In genomic region chr11:62142921-62143320, GRCh38 we compare ENCODE assay signal across 21 cellular contexts. TPM values are rescaled to one million over a fixed set of nuclear protein-coding genes. Genes with fewer than 3 reads are reported as not detected.
DNase-seq lines count a peak whose midpoint lies in the region; ATAC-seq, FAIRE-seq and TF ChIP-seq lines count a peak whose summit lies in the region.
"Had no signal": no experiment of that assay in that cellular context is flagged by ENCODE, and none has a peak within 500 bp of the region (broad histone marks: within the 10 kb centered on the region; RNA-seq: fewer than 3 reads in every experiment).

No MANE protein-coding gene starts in this region.

- peaks cover 50% of the 10 kb centered on the region for H3K79me1 ChIP-seq in mesenchymal stem cell (replicated peaks; ENCODE audit: low read length, poor library complexity, severe bottlenecking)

- H3K4me2 ChIP-seq in mesenchymal stem cell (ENCODE audit: low read length, poor library complexity, severe bottlenecking) = no peak overlapping the region
- H3K4me2 ChIP-seq in HepG2 (ENCODE audit: low read depth, low read length) = no peak overlapping the region
- H3K4me2 ChIP-seq: BLaER1 treated with 17β-estradiol and CSF1 and Interleukin-3, amounts not matched to agents 10 nM and 100 nM had no signal

- peak; percentile 25 for DNase-seq in activated CD8-positive, alpha-beta memory T cell treated with anti-CD3 and anti-CD28 coated beads, Interleukin-2, amount 50 U/mL, for 48 hours
- no peak for DNase-seq in activated CD8-positive, alpha-beta memory T cell treated with anti-CD3 and anti-CD28 coated beads, Interleukin-2, amount 10 ng/mL, durations not matched to agents 7 days and 5 days
- DNase-seq in ecto neural progenitor cell (ENCODE audit: low spot score) (peak; percentile 39), mesenchymal stem cell (no peak), type B pancreatic cell (ENCODE audit: extremely low spot score, unreplicated experiment) (peak; percentile 67), SIG-M5 treated with dmso at 0.1 percent for 504 hours (lab: John Stamatoyannopoulos, UW; ENCODE audit: unreplicated experiment) (no peak), HepG2 (ENCODE audit: low spot score) (no peak)
- DNase-seq: activated CD4-positive, CD25-positive, alpha-beta regulatory T cell treated with anti-CD3 and anti-CD28 coated beads, Interleukin-2, amount 50 U/mL, for 72 hours; activated effector memory CD4-positive, alpha-beta T cell treated with Interleukin-2 at 50 U/mL for 16 hours; DMS 273 treated with DMSO at 0.1 percent for 48 hours; foreskin melanocyte; naive B cell; NCI-H748 treated with DMSO at 0.1 percent for 48 hours had no signal

- no peak overlapping the region for H4K8ac ChIP-seq in mesenchymal stem cell (ENCODE audit: low read length)

- no peak overlapping the region for H2BK5ac ChIP-seq in mesenchymal stem cell (ENCODE audit: low read depth, low read length, poor library complexity, severe bottlenecking)

- H3K4me1 Mint-ChIP-seq in activated CD8-positive, alpha-beta memory T cell treated with anti-CD3 and anti-CD28 coated beads, Interleukin-2, amount 10 ng/mL, durations not matched to agents 7 days and 5 days = no peaks in the 10 kb centered on the region
- H3K4me1 Mint-ChIP-seq in type B pancreatic cell (ENCODE audit: unreplicated experiment) = no peaks in the 10 kb centered on the region
- H3K4me1 Mint-ChIP-seq: naive B cell had no signal

- intact Hi-C loops in HepG2 (cut with micrococcal nuclease; ENCODE audit: unreplicated experiment) = no loop called here

- BruUV-seq in HepG2 (replicated peaks; lab: Mats Ljungman, UMichigan) = no TSS peak

- H3K9me3 Mint-ChIP-seq in activated CD8-positive, alpha-beta memory T cell treated with anti-CD3 and anti-CD28 coated beads, Interleukin-2, amount 10 ng/mL, durations not matched to agents 7 days and 5 days (ENCODE audit: low read depth) = no peaks in the 10 kb centered on the region
- no peaks in the 10 kb centered on the region for H3K9me3 Mint-ChIP-seq in type B pancreatic cell
- H3K9me3 Mint-ChIP-seq: naive B cell had no signal

- H2BK12ac ChIP-seq in mesenchymal stem cell (ENCODE audit: low read length in 2 of 2) = no peak overlapping the region

- H2AFZ ChIP-seq in mesenchymal stem cell (ENCODE audit: low read depth, low read length) = no peak overlapping the region
- no peak overlapping the region for H2AFZ ChIP-seq in HepG2 (ENCODE audit: low read length)

- no peaks in the 10 kb centered on the region for H3K79me2 ChIP-seq in HepG2 (ENCODE audit: insufficient read depth, low read length)

- H3K36me3 Mint-ChIP-seq in activated CD8-positive, alpha-beta memory T cell treated with anti-CD3 and anti-CD28 coated beads, Interleukin-2, amount 10 ng/mL, durations not matched to agents 7 days and 5 days = peaks cover 38% of the 10 kb centered on the region
- H3K36me3 Mint-ChIP-seq in type B pancreatic cell = peaks cover 3% of the 10 kb centered on the region

- no peak for TF ChIP-seq CTCF in type B pancreatic cell (conservative IDR thresholded peaks at IDR 0.05)
- TF ChIP-seq CTCF in HepG2 (CRISPR knock-in tag; IDR thresholded peaks at IDR 0.05) = no peak

- H3K4me1 ChIP-seq in mesenchymal stem cell (ENCODE audit: control insufficient read depth, insufficient read depth, low read depth, low read length) = no peaks in the 10 kb centered on the region
- H3K4me1 ChIP-seq in HepG2 (ENCODE audit: insufficient read depth, low read length) = no peaks in the 10 kb centered on the region

- in situ Hi-C loops in HepG2 (cut with HindIII; ENCODE audit: extremely low pct_ligation_motif_present, low pct_unique_long_range_greater_than_20kb) = no loop called here

- no peak overlapping the region for H3K27ac Mint-ChIP-seq in activated CD8-positive, alpha-beta memory T cell treated with anti-CD3 and anti-CD28 coated beads, Interleukin-2, amount 10 ng/mL, durations not matched to agents 7 days and 5 days
- H3K27ac Mint-ChIP-seq in type B pancreatic cell = no peak overlapping the region

- POLR2A ChIA-PET in HepG2 (lab: Yijun Ruan, JAX) = no interaction called here

- WGBS in mesenchymal stem cell = 95% methylated on average over 3 of the region's 3 CpGs
- 80% methylated on average over 3 of the region's 3 CpGs for WGBS in HepG2 (ENCODE audit: low lambda C conversion rate)

- H3K18ac ChIP-seq in mesenchymal stem cell (ENCODE audit: low read depth in 1 of 2, low read length in 2 of 2) = no peak overlapping the region

- H2AK5ac ChIP-seq in mesenchymal stem cell (ENCODE audit: low read length, severe bottlenecking) = no peak overlapping the region

- no peak overlapping the region for H3K4ac ChIP-seq in mesenchymal stem cell (ENCODE audit: low read depth in 1 of 2, low read length in 2 of 2)

- H2BK15ac ChIP-seq in mesenchymal stem cell (ENCODE audit: low read depth, poor library complexity, severe bottlenecking) = no peak overlapping the region

- H3K36me3 ChIP-seq in mesenchymal stem cell (ENCODE audit: control insufficient read depth in 1 of 2, insufficient read depth in 2 of 2, low read depth in 1 of 2, low read length in 2 of 2) (peaks cover 78 to 91% of the 10 kb centered on the region in 2 experiments), HepG2 (replicated peaks in 1 of 2; ENCODE audit: control insufficient read depth in 1 of 2, insufficient read depth in 2 of 2, low read length in 2 of 2) (peaks cover 48 to 84% of the 10 kb centered on the region in 2 experiments; a peak in 4 of 5 replicates)

- H3K4me3 ChIP-seq in mesenchymal stem cell (ENCODE audit: insufficient read depth in 1 of 2, low read depth in 1 of 2, low read length in 2 of 2) (no peak overlapping the region), HepG2 (replicated peaks in 1 of 3; ENCODE audit: insufficient read depth in 1 of 3, low read depth in 2 of 3, low read length in 3 of 3) (no peak overlapping the region)
- H3K4me3 ChIP-seq: BLaER1 treated with 17β-estradiol and CSF1 and Interleukin-3, amounts not matched to agents 10 nM and 100 nM had no signal

- peak overlapping the region; percentile 29 for H3K9ac ChIP-seq in mesenchymal stem cell (ENCODE audit: low read length)
- no peak overlapping the region for H3K9ac ChIP-seq in HepG2 (ENCODE audit: insufficient read depth, low read depth, low read length)
- H3K9ac ChIP-seq: BLaER1 treated with 17β-estradiol and CSF1 and Interleukin-3, amounts not matched to agents 10 nM and 100 nM had no signal

- no peak overlapping the region for H3K23ac ChIP-seq in mesenchymal stem cell (ENCODE audit: low read length in 2 of 2)

- TF ChIP-seq EP300 in HepG2 (IDR thresholded peaks at IDR 0.05; ENCODE audit: low read depth in 2 of 2, low read length in 2 of 2) = no peak
- TF ChIP-seq EP300 in HepG2 (CRISPR knock-in tag; IDR thresholded peaks at IDR 0.05; ENCODE audit: borderline replicate concordance) = no peak

- ATAC-seq in activated CD8-positive, alpha-beta memory T cell treated with anti-CD3 and anti-CD28 coated beads, Interleukin-2, amount 10 ng/mL, durations not matched to agents 7 days and 5 days = no peak
- ATAC-seq in GM18502 (IDR thresholded peaks at IDR 0.05; ENCODE audit: poor library complexity, unreplicated experiment) (no peak), HepG2 (no peak)

- no peak overlapping the region for H3K14ac ChIP-seq in mesenchymal stem cell (ENCODE audit: low read length in 2 of 2)

- no peak overlapping the region for H3K27ac ChIP-seq in mesenchymal stem cell (ENCODE audit: low read length, poor library complexity, severe bottlenecking)
- H3K27ac ChIP-seq in HepG2 (ENCODE audit: extremely low read length, insufficient read depth, low read length) = no peak overlapping the region
- H3K27ac ChIP-seq: BLaER1 treated with 17β-estradiol and CSF1 and Interleukin-3, amounts not matched to agents 10 nM and 100 nM had no signal

- H3K27me3 Mint-ChIP-seq in activated CD8-positive, alpha-beta memory T cell treated with anti-CD3 and anti-CD28 coated beads, Interleukin-2, amount 10 ng/mL, durations not matched to agents 7 days and 5 days = no peaks in the 10 kb centered on the region
- H3K27me3 Mint-ChIP-seq in type B pancreatic cell = no peaks in the 10 kb centered on the region
- H3K27me3 Mint-ChIP-seq: naive B cell had no signal

- H3K27me3 ChIP-seq in mesenchymal stem cell (ENCODE audit: control insufficient read depth in 1 of 2, insufficient read depth in 1 of 2, low read length in 2 of 2) = no peaks in the 10 kb centered on the region
- no peaks in the 10 kb centered on the region for H3K27me3 ChIP-seq in HepG2 (ENCODE audit: control insufficient read depth in 1 of 2, insufficient read depth in 2 of 2, low read length in 2 of 2)
- H3K27me3 ChIP-seq: BLaER1 treated with 17β-estradiol and CSF1 and Interleukin-3, amounts not matched to agents 10 nM and 100 nM had no signal

- H3K9me3 ChIP-seq in mesenchymal stem cell (ENCODE audit: control insufficient read depth, low read length) (no peaks in the 10 kb centered on the region), HepG2 (ENCODE audit: low read length) (no peaks in the 10 kb centered on the region)
- H3K9me3 ChIP-seq: BLaER1 treated with 17β-estradiol and CSF1 and Interleukin-3, amounts not matched to agents 10 nM and 100 nM had no signal

- TF ChIP-seq RAD21 in HepG2 (CRISPR knock-in tag; IDR thresholded peaks at IDR 0.05) = no peak

- no peak overlapping the region for H2BK120ac ChIP-seq in mesenchymal stem cell (ENCODE audit: low read depth, low read length)

- no peaks in the 10 kb centered on the region for H4K20me1 ChIP-seq in HepG2 (ENCODE audit: insufficient read depth, low read length)

- no peak for TF ChIP-seq POLR2A in HepG2 (IDR thresholded peaks at IDR 0.05; ENCODE audit: insufficient read depth in 1 of 2, low read depth in 2 of 2, low read length in 2 of 2)

- FAIRE-seq in HepG2 (lab: Jason Lieb, UNC) = no peak
- FAIRE-seq: A204.1 had no signal

- no peak overlapping the region for H4K91ac ChIP-seq in mesenchymal stem cell (ENCODE audit: low read length)

- CTCF ChIA-PET in activated CD8-positive, alpha-beta memory T cell treated with anti-CD3 and anti-CD28 coated beads, Interleukin-2, amount 10 ng/mL, durations not matched to agents 7 days and 5 days (lab: Charles Lee) = interaction anchor here (0.7 to 1.0 kb wide), 3 partner anchors 10 to 35 kb away, joined by 3 read pairs; no protein-coding TSS in a partner anchor
- CTCF ChIA-PET in HepG2 (lab: Yijun Ruan, JAX; ENCODE audit: low intra/inter-chr PET ratio, low total read pairs) = no interaction called here

- no peak overlapping the region for H3K4me3 Mint-ChIP-seq in activated CD8-positive, alpha-beta memory T cell treated with anti-CD3 and anti-CD28 coated beads, Interleukin-2, amount 10 ng/mL, durations not matched to agents 7 days and 5 days
- no peak overlapping the region for H3K4me3 Mint-ChIP-seq in type B pancreatic cell
- H3K4me3 Mint-ChIP-seq: naive B cell had no signal

RNA-seq across cellular contexts. Expression of gene INCENP, which starts 19.1 kb away (rescaled TPM):
- 100 to 1,000 TPM; 176 to 205 TPM for total RNA-seq in activated CD8-positive, alpha-beta memory T cell treated with anti-CD3 and anti-CD28 coated beads, Interleukin-2, amount 10 ng/mL, durations not matched to agents 7 days and 5 days
- polyA plus RNA-seq in mesenchymal stem cell (2013, experiment 1 of 2) = 7.9 TPM
- 7.7 TPM for polyA plus RNA-seq in mesenchymal stem cell (2013, experiment 2 of 2)
- 38.8 and 96.7 TPM in 2 replicates for total RNA-seq in type B pancreatic cell (ENCODE audit: low replicate concordance)
- 37.3 and 38.1 TPM in 2 replicates for total RNA-seq in HepG2 (2016; rRNA removed; fragmentation: Illumina TruSeq; extraction: Trizol)
- 3.3 and 3.7 TPM in 2 replicates for total RNA-seq in HepG2 (2016; cell fraction: cytosol; rRNA removed; fragmentation: Illumina TruSeq; extraction: Trizol; ENCODE audit: low read depth)
- 27.3 and 37.0 TPM in 2 replicates for total RNA-seq in HepG2 (2016; cell fraction: insoluble cytoplasmic fraction; rRNA removed; fragmentation: Illumina TruSeq; extraction: Trizol)
- total RNA-seq in HepG2 (2016; cell fraction: membrane; rRNA removed; fragmentation: Illumina TruSeq; extraction: Trizol) = 14.0 and 15.7 TPM in 2 replicates
- 36.6 and 40.2 TPM in 2 replicates for total RNA-seq in HepG2 (2016; cell fraction: nucleus; rRNA removed; fragmentation: Illumina TruSeq; extraction: Trizol)
- 10.4 and 14.1 TPM in 2 replicates for polyA plus RNA-seq in HepG2 (2011; rRNA removed)
- 5.0 and 8.4 TPM in 2 replicates for polyA plus RNA-seq in HepG2 (2011; cell fraction: cytosol; rRNA removed)
- 42.9 and 73.5 TPM in 2 replicates for polyA plus RNA-seq in HepG2 (2011; cell fraction: nucleus; rRNA removed)
- 8.6 and 15.4 TPM in 2 replicates for polyA plus RNA-seq in HepG2 (2012)
- 1.1 and 1.2 TPM in 2 replicates for polyA plus RNA-seq in HepG2 (2016; cell fraction: cytosol; fragmentation: Illumina TruSeq; extraction: Trizol; ENCODE audit: low read depth)
- polyA plus RNA-seq in HepG2 (2016; cell fraction: insoluble cytoplasmic fraction; fragmentation: Illumina TruSeq; extraction: Trizol; ENCODE audit: low read depth) = 17.0 and 26.2 TPM in 2 replicates
- 2.3 and 4.0 TPM in 2 replicates for polyA plus RNA-seq in HepG2 (2016; cell fraction: membrane; fragmentation: Illumina TruSeq; extraction: Trizol; ENCODE audit: low read depth)
- 69.9 and 91.3 TPM in 2 replicates for polyA plus RNA-seq in HepG2 (2016; cell fraction: nucleus; fragmentation: Illumina TruSeq; extraction: Trizol; ENCODE audit: insufficient read depth, low read depth)
- 25.1 and 110 TPM in 2 replicates for polyA minus RNA-seq in HepG2 (2011; rRNA and poly(A)+ RNA removed; ENCODE audit: low replicate concordance)
- 18.4 and 29.2 TPM in 2 replicates for polyA minus RNA-seq in HepG2 (2011; cell fraction: cytosol; rRNA and poly(A)+ RNA removed)
- polyA minus RNA-seq in HepG2 (2011; cell fraction: nucleus; rRNA and poly(A)+ RNA removed) = 10.9 and 15.5 TPM in 2 replicates

RNA-seq across cellular contexts. Expression of gene SCGB1D1, which starts 47.1 kb away (rescaled TPM):
- total RNA-seq in activated CD8-positive, alpha-beta memory T cell treated with anti-CD3 and anti-CD28 coated beads, Interleukin-2, amount 10 ng/mL, durations not matched to agents 7 days and 5 days = not detected
- polyA plus RNA-seq in mesenchymal stem cell (2013, experiment 1 of 2) = not detected
- not detected for polyA plus RNA-seq in mesenchymal stem cell (2013, experiment 2 of 2)
- not detected in 2 replicates for total RNA-seq in type B pancreatic cell (ENCODE audit: low replicate concordance)
- not detected in 2 replicates for total RNA-seq in HepG2 (2016; rRNA removed; fragmentation: Illumina TruSeq; extraction: Trizol)
- not detected in 2 replicates for total RNA-seq in HepG2 (2016; cell fraction: cytosol; rRNA removed; fragmentation: Illumina TruSeq; extraction: Trizol; ENCODE audit: low read depth)
- not detected in 2 replicates for total RNA-seq in HepG2 (2016; cell fraction: insoluble cytoplasmic fraction; rRNA removed; fragmentation: Illumina TruSeq; extraction: Trizol)
- not detected in 2 replicates for total RNA-seq in HepG2 (2016; cell fraction: membrane; rRNA removed; fragmentation: Illumina TruSeq; extraction: Trizol)
- not detected in 2 replicates for total RNA-seq in HepG2 (2016; cell fraction: nucleus; rRNA removed; fragmentation: Illumina TruSeq; extraction: Trizol)
- not detected in 2 replicates for polyA plus RNA-seq in HepG2 (2011; rRNA removed)
- polyA plus RNA-seq in HepG2 (2011; cell fraction: cytosol; rRNA removed) = not detected in 2 replicates
- polyA plus RNA-seq in HepG2 (2011; cell fraction: nucleus; rRNA removed) = not detected in 2 replicates
- not detected in 2 replicates for polyA plus RNA-seq in HepG2 (2012)
- not detected in 2 replicates for polyA plus RNA-seq in HepG2 (2016; cell fraction: cytosol; fragmentation: Illumina TruSeq; extraction: Trizol; ENCODE audit: low read depth)
- not detected in 2 replicates for polyA plus RNA-seq in HepG2 (2016; cell fraction: insoluble cytoplasmic fraction; fragmentation: Illumina TruSeq; extraction: Trizol; ENCODE audit: low read depth)
- polyA plus RNA-seq in HepG2 (2016; cell fraction: membrane; fragmentation: Illumina TruSeq; extraction: Trizol; ENCODE audit: low read depth) = not detected in 2 replicates
- polyA plus RNA-seq in HepG2 (2016; cell fraction: nucleus; fragmentation: Illumina TruSeq; extraction: Trizol; ENCODE audit: insufficient read depth, low read depth) = not detected in 2 replicates
- not detected in 2 replicates for polyA minus RNA-seq in HepG2 (2011; rRNA and poly(A)+ RNA removed; ENCODE audit: low replicate concordance)
- polyA minus RNA-seq in HepG2 (2011; cell fraction: cytosol; rRNA and poly(A)+ RNA removed) = not detected in 2 replicates
- not detected in 2 replicates for polyA minus RNA-seq in HepG2 (2011; cell fraction: nucleus; rRNA and poly(A)+ RNA removed)
- total RNA-seq: HT1080, liver, pulmonary artery endothelial cell, SK-MEL-5, temporal lobe had no signal
- polyA plus RNA-seq: liver had no signal

Comparison
In these comparisons a context has a peak if more than half of its experiments do, and no peak if none do; other contexts are left out.
1. DNase-seq: peak in activated CD8-positive, alpha-beta memory T cell treated with anti-CD3 and anti-CD28 coated beads, Interleukin-2, amount 50 U/mL, for 48 hours (single experiment), ecto neural progenitor cell (single experiment) and type B pancreatic cell (single experiment); none in activated CD8-positive, alpha-beta memory T cell treated with anti-CD3 and anti-CD28 coated beads, Interleukin-2, amount 10 ng/mL, durations not matched to agents 7 days and 5 days (single experiment), mesenchymal stem cell (single experiment), SIG-M5 treated with dmso at 0.1 percent for 504 hours (single experiment) and HepG2 (single experiment).